In genomic region chrX:38028300-38028699, GRCh38 we compare ENCODE assay signal across 7 cellular contexts. TPM values are rescaled to one million over a fixed set of nuclear protein-coding genes. Genes with fewer than 3 reads are reported as not detected.
"Had no signal": no experiment of that assay in that cellular context is flagged by ENCODE, and none has a peak within 500 bp of the region (broad histone marks: within the 10 kb centered on the region; RNA-seq: fewer than 3 reads in every experiment).

No MANE protein-coding gene starts in this region.

- H3K36me3 ChIP-seq: HAP-1 had no signal

- H3K27ac ChIP-seq: GM23248 had no signal

- H3K9ac ChIP-seq: GM23248 had no signal

- H3K9me3 ChIP-seq: HAP-1 had no signal

- H2AFZ ChIP-seq: GM23248 had no signal

- DNase-seq: GM23248, GOT3, H7, IMR-90, KG1 had no signal

- H3K4me1 ChIP-seq: HAP-1 had no signal

- H3K4me3 ChIP-seq: GM23248, HAP-1, K562 had no signal

RNA-seq across cellular contexts. Expression of gene SYTL5, which starts 21.9 kb away (rescaled TPM):
- polyA plus RNA-seq: GM23248 had no signal
